12 cellular contexts compared by ENCODE assay signal in genomic region chr9:127308559-127309429, GRCh38. TPM values are rescaled to one million over a fixed set of nuclear protein-coding genes. Genes with fewer than 3 reads are reported as not detected.
A peak's percentile ranks its signal among the peaks of the same experiment; 100 is the strongest.
DNase-seq lines count a peak whose midpoint lies in the region; ATAC-seq, FAIRE-seq and TF ChIP-seq lines count a peak whose summit lies in the region.
"Had no signal": no experiment of that assay in that cellular context is flagged by ENCODE, and none has a peak within 500 bp of the region (broad histone marks: within the 10 kb centered on the region; RNA-seq: fewer than 3 reads in every experiment).

No MANE protein-coding gene starts in this region.

- peak; percentile 40 to 71 (median 52) for ATAC-seq in pancreas
- ATAC-seq in GM19467 (IDR thresholded peaks at IDR 0.05; ENCODE audit: unreplicated experiment): no peak
- no peak for ATAC-seq in naive thymus-derived CD4-positive, alpha-beta T cell
- ATAC-seq: activated CD8-positive, alpha-beta T cell treated with anti-CD3 and anti-CD28 coated beads, Interleukin-2, amount 10 ng/mL, durations not matched to agents 7 days and 5 days had no signal

- no peak overlapping the region for H3K4me3 Mint-ChIP-seq in naive thymus-derived CD4-positive, alpha-beta T cell
- H3K4me3 Mint-ChIP-seq: activated CD8-positive, alpha-beta T cell treated with anti-CD3 and anti-CD28 coated beads, Interleukin-2, amount 10 ng/mL, durations not matched to agents 7 days and 5 days; brain had no signal

- WGBS in GM23248 (ENCODE audit: low coverage in 1 of 2, low lambda C conversion rate in 2 of 2, missing lambda C conversion rate in 2 of 2), 2 experiments: 25 to 39% methylated on average over 3 of the region's 3 CpGs
- 71% methylated on average over 3 of the region's 3 CpGs for WGBS in esophagus muscularis mucosa
- WGBS in pancreas, 2 donors: 55 to 67% methylated on average over 3 of the region's 3 CpGs

- no peak overlapping the region for H3K27ac Mint-ChIP-seq in naive thymus-derived CD4-positive, alpha-beta T cell
- H3K27ac Mint-ChIP-seq: activated CD8-positive, alpha-beta T cell treated with anti-CD3 and anti-CD28 coated beads, Interleukin-2, amount 10 ng/mL, durations not matched to agents 7 days and 5 days had no signal

- H3K27me3 Mint-ChIP-seq in naive thymus-derived CD4-positive, alpha-beta T cell: peaks cover 24 to 36% (median 29%) of the 10 kb centered on the region in 5 donors
- H3K27me3 Mint-ChIP-seq: brain had no signal

- H3K36me3 Mint-ChIP-seq in naive thymus-derived CD4-positive, alpha-beta T cell: peaks cover 0 to 6% (median 0%) of the 10 kb centered on the region in 5 donors

- DNase-seq in GM23248 (peak; percentile 68), OCI-M1 (lab: John Stamatoyannopoulos, UW) (peak; percentile 75), esophagus muscularis mucosa (ENCODE audit: extremely low spot score) (peak; percentile 4), pancreas (no peak), NCI-H526 treated with DMSO at 0.1 percent for 48 hours (lab: John Stamatoyannopoulos, UW) (no peak), NCI-H82 treated with DMSO at 0.1 percent for 48 hours (lab: John Stamatoyannopoulos, UW; ENCODE audit: unreplicated experiment) (no peak)
- no peak for DNase-seq in naive thymus-derived CD4-positive, alpha-beta T cell
- DNase-seq: activated CD8-positive, alpha-beta T cell treated with anti-CD3 and anti-CD28 coated beads, Interleukin-2, amount 10 ng/mL, durations not matched to agents 7 days and 5 days; DMS153; NCI-H187 treated with DMSO at 0.1 percent for 48 hours had no signal

- no peak for TF ChIP-seq POLR2A in esophagus muscularis mucosa (IDR thresholded peaks at IDR 0.05; ENCODE audit: low read depth)

- FAIRE-seq in pancreas (lab: Jason Lieb, UNC): no peak

- H3K79me2 ChIP-seq in GM23248 (ENCODE audit: insufficient read depth): no peaks in the 10 kb centered on the region

- no peaks in the 10 kb centered on the region for H3K27me3 ChIP-seq in GM23248 (replicated peaks; ENCODE audit: insufficient read depth)
- no peaks in the 10 kb centered on the region for H3K27me3 ChIP-seq in esophagus muscularis mucosa
- no peaks in the 10 kb centered on the region for H3K27me3 ChIP-seq in pancreas
- peaks cover 0 to 4% of the 10 kb centered on the region in 2 donors for H3K27me3 ChIP-seq in naive thymus-derived CD4-positive, alpha-beta T cell (ENCODE audit: control insufficient read depth in 2 of 2, insufficient read depth in 2 of 2, low read length in 2 of 2)

- no peak overlapping the region for H3K4me3 ChIP-seq in GM23248
- no peak overlapping the region for H3K4me3 ChIP-seq in esophagus muscularis mucosa
- H3K4me3 ChIP-seq in pancreas: no peak overlapping the region
- H3K4me3 ChIP-seq in naive thymus-derived CD4-positive, alpha-beta T cell (ENCODE audit: low read length): no peak overlapping the region

- POLR2A ChIA-PET in naive thymus-derived CD4-positive, alpha-beta T cell (lab: Charles Lee): no interaction called here

- peaks cover 0 to 3% (median 0%) of the 10 kb centered on the region in 7 donors for H3K4me1 Mint-ChIP-seq in naive thymus-derived CD4-positive, alpha-beta T cell

- peaks cover 14% of the 10 kb centered on the region for H3F3A ChIP-seq in GM23248 (ENCODE audit: insufficient read depth)

- intact Hi-C loops in esophagus muscularis mucosa (cut with DNase I) (no loop called here), pancreas (cut with DNase I) (no loop called here)
- intact Hi-C loops in naive thymus-derived CD4-positive, alpha-beta T cell (cut with micrococcal nuclease): no loop called here

- H3K4me2 ChIP-seq in GM23248 (ENCODE audit: unreplicated experiment): peak overlapping the region; percentile 6

- no peak overlapping the region for H3K9ac ChIP-seq in GM23248

- H3K9me3 Mint-ChIP-seq in naive thymus-derived CD4-positive, alpha-beta T cell: no peaks in the 10 kb centered on the region
- H3K9me3 Mint-ChIP-seq: brain had no signal

- no peak overlapping the region for H2AFZ ChIP-seq in GM23248

- TF ChIP-seq EP300 in esophagus muscularis mucosa (IDR thresholded peaks at IDR 0.05): no peak

- H3K4me1 ChIP-seq in GM23248 (ENCODE audit: insufficient read depth): peaks cover 23% of the 10 kb centered on the region
- H3K4me1 ChIP-seq in esophagus muscularis mucosa: peaks cover 8 to 21% (median 13%) of the 10 kb centered on the region in 4 donors
- peaks cover 8 to 31% (median 25%) of the 10 kb centered on the region in 3 donors for H3K4me1 ChIP-seq in pancreas
- no peaks in the 10 kb centered on the region for H3K4me1 ChIP-seq in naive thymus-derived CD4-positive, alpha-beta T cell (ENCODE audit: control insufficient read depth in 2 of 2, insufficient read depth in 2 of 2, low read length in 2 of 2)

- CTCF ChIA-PET in naive thymus-derived CD4-positive, alpha-beta T cell (lab: Charles Lee): no interaction called here

- H3K9me3 ChIP-seq in GM23248 (ENCODE audit: low read depth): no peaks in the 10 kb centered on the region
- no peaks in the 10 kb centered on the region for H3K9me3 ChIP-seq in esophagus muscularis mucosa
- no peaks in the 10 kb centered on the region for H3K9me3 ChIP-seq in pancreas
- H3K9me3 ChIP-seq in naive thymus-derived CD4-positive, alpha-beta T cell (ENCODE audit: control insufficient read depth in 2 of 3, low read length in 3 of 3): no peaks in the 10 kb centered on the region

- in situ Hi-C loops in GM23248 (cut with MboI): no loop called here

- no peaks in the 10 kb centered on the region for H4K20me1 ChIP-seq in GM23248 (ENCODE audit: insufficient read depth)

- H3K27ac ChIP-seq in GM23248 (no peak overlapping the region), esophagus muscularis mucosa (replicated peaks in 1 of 4) (no peak overlapping the region), pancreas (peak overlapping the region in 2 of 4 donors; percentile 39 to 57)
- no peak overlapping the region for H3K27ac ChIP-seq in naive thymus-derived CD4-positive, alpha-beta T cell (ENCODE audit: low read depth, low read length)

- H3K36me3 ChIP-seq in GM23248 (ENCODE audit: low read depth) (no peaks in the 10 kb centered on the region), esophagus muscularis mucosa (peaks cover 0 to 10% (median 5%) of the 10 kb centered on the region in 4 donors), pancreas (no peaks in the 10 kb centered on the region)
- no peaks in the 10 kb centered on the region for H3K36me3 ChIP-seq in naive thymus-derived CD4-positive, alpha-beta T cell (ENCODE audit: control insufficient read depth in 2 of 3, insufficient read depth in 3 of 3, low read length in 3 of 3)

- no peaks in the 10 kb centered on the region for H3K9me2 ChIP-seq in GM23248 (ENCODE audit: insufficient read depth)

- no peak for TF ChIP-seq CTCF in esophagus muscularis mucosa (IDR thresholded peaks at IDR 0.05)
- TF ChIP-seq CTCF in pancreas (IDR thresholded peaks at IDR 0.05): no peak

RNA-seq across cellular contexts. Expression of gene GARNL3, which starts 44.2 kb away (rescaled TPM):
- total RNA-seq in GM23248 (2014; rRNA removed; shearing (Covaris generic)): 0.13 and 0.43 TPM in 2 replicates
- polyA plus RNA-seq in GM23248 (2016; fragmentation: Nextera tagmentation; extraction: Ambion mirVana) (0.22 and 1.3 TPM in 2 replicates), pancreas (1 to 10 TPM; 4.8 to 7.1 TPM)
- total RNA-seq in esophagus muscularis mucosa (10 to 100 TPM in 3 of 4 donors, 1 to 10 TPM in 1; 8.9 to 17.9 (median 12.2) TPM), pancreas (1 to 10 TPM; 2.3 to 4.8 (median 2.9) TPM)
- 1 to 10 TPM in 4 of 5 experiments, under 1 TPM in 1; 0.85 to 4.1 (median 2.8) TPM for total RNA-seq in naive thymus-derived CD4-positive, alpha-beta T cell
- polyA plus RNA-seq in naive thymus-derived CD4-positive, alpha-beta T cell: 1 to 10 TPM in 1 of 2 donors, not detected in 1; 2.1 TPM

Comparison
In these comparisons a context has a peak if more than half of its experiments do, and no peak if none do; other contexts are left out.
1. DNase-seq: peak in GM23248 (single experiment), OCI-M1 (single experiment) and esophagus muscularis mucosa (single experiment); none in pancreas (0 of 6), NCI-H526 treated with DMSO at 0.1 percent for 48 hours (single experiment), NCI-H82 treated with DMSO at 0.1 percent for 48 hours (single experiment) and naive thymus-derived CD4-positive, alpha-beta T cell (0 of 9).
2. ATAC-seq: peak in pancreas (4 of 4); none in GM19467 (single experiment) and naive thymus-derived CD4-positive, alpha-beta T cell (single experiment).